ENCODE assay signal across 8 cellular contexts in genomic region chr1:248862695-248863010, GRCh38. TPM values are rescaled to one million over a fixed set of nuclear protein-coding genes. Genes with fewer than 3 reads are reported as not detected.
DNase-seq lines count a peak whose midpoint lies in the region; ATAC-seq and TF ChIP-seq lines count a peak whose summit lies in the region.

No MANE protein-coding gene starts in this region.

- no peaks in the 10 kb centered on the region for H3K36me3 ChIP-seq in rectal smooth muscle tissue (ENCODE audit: control insufficient read depth, insufficient read depth, low read length)

- H3K9ac ChIP-seq in rectal smooth muscle tissue (ENCODE audit: low read length): no peak overlapping the region

- no peak for TF ChIP-seq POLR2A in NB4 (IDR thresholded peaks at IDR 0.05; ENCODE audit: extremely low read depth, insufficient read length)

- CTCF ChIA-PET in Calu3 (lab: Charles Lee): no interaction called here

- H3K36me3 Mint-ChIP-seq in Calu3 (ENCODE audit: insufficient read depth, unreplicated experiment) (peaks cover 38% of the 10 kb centered on the region), endothelial cell (ENCODE audit: low read depth, unreplicated experiment) (peaks cover 30% of the 10 kb centered on the region)

- H3K27me3 Mint-ChIP-seq in Calu3 (ENCODE audit: unreplicated experiment): peaks cover 34% of the 10 kb centered on the region
- peaks cover 33% of the 10 kb centered on the region for H3K27me3 Mint-ChIP-seq in endothelial cell (ENCODE audit: unreplicated experiment)

- intact Hi-C loops in Calu3 (cut with micrococcal nuclease; ENCODE audit: unreplicated experiment): no loop called here

- H3K27me3 ChIP-seq in rectal smooth muscle tissue (ENCODE audit: control insufficient read depth, insufficient read depth, low read length): no peaks in the 10 kb centered on the region

- TF ChIP-seq CTCF in Calu3 (IDR thresholded peaks at IDR 0.05; ENCODE audit: unreplicated experiment) (no peak), NB4 (IDR thresholded peaks at IDR 0.05; ENCODE audit: low read depth, low read length) (no peak), endothelial cell (IDR thresholded peaks at IDR 0.05; ENCODE audit: unreplicated experiment) (no peak)

- BruUV-seq in Calu3 (replicated peaks; lab: Mats Ljungman, UMichigan): no TSS peak

- H3K27ac Mint-ChIP-seq in Calu3 (ENCODE audit: unreplicated experiment) (peak overlapping the region; percentile 10), endothelial cell (ENCODE audit: unreplicated experiment) (no peak overlapping the region)

- peak; percentile 7 for ATAC-seq in GM21717 (IDR thresholded peaks at IDR 0.05; ENCODE audit: unreplicated experiment)

- no peak for DNase-seq in Calu3
- peak; percentile 35 for DNase-seq in NB4 (ENCODE audit: low read depth)
- no peak for DNase-seq in endothelial cell (ENCODE audit: low spot score)
- DNase-seq in middle frontal gyrus (ENCODE audit: extremely low spot score, low spot score): no peak
- DNase-seq in NCI-H2029 treated with DMSO at 0.1 percent for 48 hours (lab: John Stamatoyannopoulos, UW): no peak
- no peak for DNase-seq in SW480 (ENCODE audit: low spot score)

- H3K9me3 Mint-ChIP-seq in Calu3 (ENCODE audit: low read depth, unreplicated experiment) (no peaks in the 10 kb centered on the region), endothelial cell (ENCODE audit: unreplicated experiment) (no peaks in the 10 kb centered on the region)

- peak overlapping the region; percentile 60 for H3K4me3 ChIP-seq in NB4 (ENCODE audit: low read depth, low read length)
- H3K4me3 ChIP-seq in rectal smooth muscle tissue (ENCODE audit: low read length): peak overlapping the region; percentile 80

- H3K4me3 Mint-ChIP-seq in Calu3 (ENCODE audit: low read depth, unreplicated experiment) (peak overlapping the region; percentile 71), endothelial cell (ENCODE audit: unreplicated experiment) (peak overlapping the region; percentile 83)

- peaks cover 12% of the 10 kb centered on the region for H3K4me1 ChIP-seq in rectal smooth muscle tissue (ENCODE audit: control insufficient read depth, insufficient read depth, low read length)

- H3K4me1 Mint-ChIP-seq in Calu3 (ENCODE audit: low read depth, unreplicated experiment) (peaks cover 26% of the 10 kb centered on the region), endothelial cell (ENCODE audit: unreplicated experiment) (peaks cover 27% of the 10 kb centered on the region)

- H3K27ac ChIP-seq in rectal smooth muscle tissue (ENCODE audit: low read depth, low read length): no peak overlapping the region

RNA-seq across cellular contexts. Expression of gene ZNF692, which starts 3.8 kb away (rescaled TPM):
- total RNA-seq in Calu3 (2022) (61.4 and 61.5 TPM in 2 replicates), endothelial cell (ENCODE audit: unreplicated experiment) (26.8 TPM)

RNA-seq across cellular contexts. Expression of gene ZNF672, which starts 24.6 kb away (rescaled TPM):
- total RNA-seq in Calu3 (2022): 28.3 and 28.7 TPM in 2 replicates
- total RNA-seq in endothelial cell (ENCODE audit: unreplicated experiment): 29.8 TPM

RNA-seq across cellular contexts. Expression of gene SH3BP5L, which starts 36.9 kb away (rescaled TPM):
- total RNA-seq in Calu3 (2022): 25.3 and 27.1 TPM in 2 replicates
- total RNA-seq in endothelial cell (ENCODE audit: unreplicated experiment): 30.7 TPM

RNA-seq across cellular contexts. Expression of gene PGBD2, which starts 43.4 kb away (rescaled TPM):
- 7.3 and 7.8 TPM in 2 replicates for total RNA-seq in Calu3 (2022)
- total RNA-seq in endothelial cell (ENCODE audit: unreplicated experiment): 7.9 TPM
